Comparison of ENCODE assay signal across 20 cellular contexts in genomic region chr6:4568138-4568537, GRCh38.
"Had no signal": no experiment of that assay in that cellular context is flagged by ENCODE, and none has a peak within 500 bp of the region (broad histone marks: within the 10 kb centered on the region; RNA-seq: fewer than 3 reads in every experiment).

No MANE protein-coding gene starts in this region.

- H3K36me3 ChIP-seq: adrenal gland had no signal

- H3K4me1 ChIP-seq: adrenal gland had no signal

- H3K27ac Mint-ChIP-seq: activated CD8-positive, alpha-beta T cell treated with anti-CD3 and anti-CD28 coated beads for 36 hours; activated naive CD8-positive, alpha-beta T cell treated with anti-CD3 and anti-CD28 coated beads, Interleukin-2, amount 10 ng/mL, durations not matched to agents 7 days and 5 days; activated T-cell treated with anti-CD3 and anti-CD28 coated beads, Interleukin-2, amount 50 U/mL, for 72 hours had no signal

- H3K4me3 ChIP-seq: adrenal gland had no signal

- H3K9ac ChIP-seq: SK-N-SH had no signal

- H3K36me3 Mint-ChIP-seq: activated naive CD8-positive, alpha-beta T cell treated with anti-CD3 and anti-CD28 coated beads, Interleukin-2, amount 10 ng/mL, durations not matched to agents 7 days and 5 days had no signal

- DNase-seq: activated CD4-positive, alpha-beta T cell treated with anti-CD3 and anti-CD28 coated beads for 4 hours; activated CD8-positive, alpha-beta memory T cell treated with anti-CD3 and anti-CD28 coated beads, Interleukin-2, amount 50 U/mL, for 4 hours; activated CD8-positive, alpha-beta T cell treated with anti-CD3 and anti-CD28 coated beads for 36 hours; activated naive CD4-positive, alpha-beta T cell treated with anti-CD3 and anti-CD28 coated beads, Interleukin-2, amount 50 U/mL, for 16 hours; activated naive CD8-positive, alpha-beta T cell treated with anti-CD3 and anti-CD28 coated beads, Interleukin-2, amount 10 ng/mL, durations not matched to agents 7 days and 5 days; activated T-cell treated with anti-CD3 and anti-CD28 coated beads, Interleukin-2, amount 50 U/mL, for 72 hours; adrenal gland; anterior cingulate cortex; KG1; MM.1S; NCI-H1105; NCI-H1436; NCI-H1694 treated with DMSO at 0.1 percent for 48 hours; NCI-H2029 treated with DMSO at 0.1 percent for 48 hours; NCI-H345; NCI-H510A; NCI-H526 treated with DMSO at 0.1 percent for 48 hours; NCI-H82; SK-N-SH had no signal

- H3K27ac ChIP-seq: adrenal gland had no signal

- H3K4me2 ChIP-seq: SK-N-SH had no signal

- ATAC-seq: activated CD4-positive, CD25-positive, alpha-beta regulatory T cell treated with anti-CD3 and anti-CD28 coated beads, Interleukin-2, amount 50 U/mL, for 24 hours; activated CD8-positive, alpha-beta T cell treated with anti-CD3 and anti-CD28 coated beads for 36 hours; activated T-cell treated with anti-CD3 and anti-CD28 coated beads, Interleukin-2, amount 50 U/mL, for 72 hours had no signal

- H3K4me3 Mint-ChIP-seq: activated CD8-positive, alpha-beta T cell treated with anti-CD3 and anti-CD28 coated beads for 36 hours; activated naive CD8-positive, alpha-beta T cell treated with anti-CD3 and anti-CD28 coated beads, Interleukin-2, amount 10 ng/mL, durations not matched to agents 7 days and 5 days; activated T-cell treated with anti-CD3 and anti-CD28 coated beads, Interleukin-2, amount 50 U/mL, for 72 hours had no signal

- H3K27me3 Mint-ChIP-seq: activated CD8-positive, alpha-beta T cell treated with anti-CD3 and anti-CD28 coated beads for 36 hours had no signal

- H3K4me1 Mint-ChIP-seq: activated naive CD8-positive, alpha-beta T cell treated with anti-CD3 and anti-CD28 coated beads, Interleukin-2, amount 10 ng/mL, durations not matched to agents 7 days and 5 days had no signal
